ENCODE assay signal across 9 cellular contexts in genomic region chr7:12556139-12556792, GRCh38. TPM values are rescaled to one million over a fixed set of nuclear protein-coding genes. Genes with fewer than 3 reads are reported as not detected.
DNase-seq lines count a peak whose midpoint lies in the region; ATAC-seq and TF ChIP-seq lines count a peak whose summit lies in the region.
"Not testable (repeated sequence)": the region's sequence is repeated elsewhere in the genome, so short reads cannot be mapped to it uniquely, and the experiment has no call there.
"Had no signal": no experiment of that assay in that cellular context is flagged by ENCODE, and none has a peak within 500 bp of the region (broad histone marks: within the 10 kb centered on the region; RNA-seq: fewer than 3 reads in every experiment).

No MANE protein-coding gene starts in this region.

- H3K79me2 ChIP-seq in hepatocyte, result not testable (repeated sequence)

- not testable (repeated sequence) for H3K27me3 ChIP-seq in hepatocyte; thoracic aorta (replicated peaks; ENCODE audit: insufficient read depth)

- H3K27ac ChIP-seq in hepatocyte, result peak overlapping the region; percentile 82
- H3K27ac ChIP-seq in thoracic aorta, result not testable (repeated sequence)

- TF ChIP-seq CTCF in WTC11 (IDR thresholded peaks at IDR 0.05); MCF 10A (IDR thresholded peaks at IDR 0.05; ENCODE audit: unreplicated experiment); hepatocyte (IDR thresholded peaks at IDR 0.05; ENCODE audit: poor library complexity); mucosa of descending colon (IDR thresholded peaks at IDR 0.05); thoracic aorta (IDR thresholded peaks at IDR 0.05): not testable (repeated sequence)

- DNase-seq in WTC11 (ENCODE audit: low spot score); MCF 10A (ENCODE audit: unreplicated experiment); hepatocyte (ENCODE audit: low spot score); thoracic aorta (ENCODE audit: low spot score): not testable (repeated sequence)
- peak in 1 of 3 donors; percentile 53 for DNase-seq in mucosa of descending colon

- not testable (repeated sequence) for BruUV-seq in MCF 10A (replicated peaks; lab: Mats Ljungman, UMichigan)

- ATAC-seq in GM19395 (IDR thresholded peaks at IDR 0.05; ENCODE audit: unreplicated experiment), result peak; percentile 83
- ATAC-seq in HG02642 (IDR thresholded peaks at IDR 0.05; ENCODE audit: poor library complexity, unreplicated experiment), result peak; percentile 83
- peak; percentile 69 for ATAC-seq in HG03521 (IDR thresholded peaks at IDR 0.05; ENCODE audit: unreplicated experiment)
- ATAC-seq in WTC11; thoracic aorta (ENCODE audit: insufficient number of reproducible peaks, low FRiP score, low read depth): not testable (repeated sequence)
- peak; percentile 72 for ATAC-seq in mucosa of descending colon

- H3K4me3 Mint-ChIP-seq in WTC11; MCF 10A (ENCODE audit: unreplicated experiment): not testable (repeated sequence)

- not testable (repeated sequence) for H3K4me3 ChIP-seq in hepatocyte, mucosa of descending colon
- peak overlapping the region; percentile 23 for H3K4me3 ChIP-seq in thoracic aorta

- H3K36me3 ChIP-seq in hepatocyte (replicated peaks; ENCODE audit: insufficient read depth, low read depth); mucosa of descending colon (ENCODE audit: low read depth); thoracic aorta: not testable (repeated sequence)

- H4K20me1 ChIP-seq in hepatocyte (ENCODE audit: insufficient read depth, poor library complexity, severe bottlenecking), result not testable (repeated sequence)

- H3K9me3 ChIP-seq in hepatocyte (ENCODE audit: low read depth); mucosa of descending colon; thoracic aorta: not testable (repeated sequence)

- peaks cover 22% of the 10 kb centered on the region for H3K4me1 Mint-ChIP-seq in WTC11
- H3K4me1 Mint-ChIP-seq in MCF 10A (ENCODE audit: insufficient read depth, unreplicated experiment), result peaks cover 11% of the 10 kb centered on the region

- WGBS in hepatocyte (ENCODE audit: low lambda C conversion rate, missing lambda C conversion rate), result 98% methylated on average over 28 of the region's 60 CpGs

- POLR2A ChIA-PET in WTC11 (lab: Charles Lee), result not testable (repeated sequence)
- POLR2A ChIA-PET in MCF 10A (lab: Yijun Ruan, JAX), result interaction anchor here (2.2 kb wide), 1 partner anchor 11 kb away, joined by 9 read pairs; no protein-coding TSS in a partner anchor

- CTCF ChIA-PET in WTC11 (lab: Charles Lee), result interaction anchor here (1.3 kb wide), 1 partner anchor 37 kb away, joined by 6 read pairs; no protein-coding TSS in a partner anchor
- CTCF ChIA-PET in MCF 10A (lab: Yijun Ruan, JAX), result interaction anchor here (0.6 to 1.6 kb wide), 4 partner anchors 31 to 98 kb away, joined by 3 to 8 read pairs (median 4); no protein-coding TSS in a partner anchor

- H3K9me3 Mint-ChIP-seq in WTC11, result peaks cover 19% of the 10 kb centered on the region
- not testable (repeated sequence) for H3K9me3 Mint-ChIP-seq in MCF 10A (ENCODE audit: unreplicated experiment)

- not testable (repeated sequence) for H3K4me2 ChIP-seq in hepatocyte

- intact Hi-C loops in MCF 10A (cut with micrococcal nuclease); mucosa of descending colon (cut with DNase I, micrococcal nuclease): not testable (repeated sequence)

- not testable (repeated sequence) for H3K4me1 ChIP-seq in hepatocyte (ENCODE audit: insufficient read depth); mucosa of descending colon (ENCODE audit: low read depth); thoracic aorta (ENCODE audit: control insufficient read depth in 1 of 2, low read depth in 2 of 2)

- H2AFZ ChIP-seq in hepatocyte, result not testable (repeated sequence)

- H3K9me2 ChIP-seq in hepatocyte (replicated peaks; ENCODE audit: insufficient read depth), result not testable (repeated sequence)

- H3K27ac Mint-ChIP-seq in WTC11 (peak overlapping the region; percentile 36; the same call in 1 of the 2 replicates), MCF 10A (ENCODE audit: low read depth, unreplicated experiment) (peak overlapping the region; percentile 83)

- not testable (repeated sequence) for H3K36me3 Mint-ChIP-seq in WTC11; MCF 10A (ENCODE audit: insufficient read depth, unreplicated experiment)

- H3K27me3 Mint-ChIP-seq in WTC11 (ENCODE audit: low read depth); MCF 10A (ENCODE audit: insufficient read depth, unreplicated experiment): not testable (repeated sequence)

RNA-seq across cellular contexts. Expression of gene SCIN, which starts 14.3 kb away (rescaled TPM):
- total RNA-seq in WTC11 (2021), result 0.80 to 1.2 TPM (median 0.98 TPM) in 3 replicates
- total RNA-seq in MCF 10A (2022), result not detected in 2 replicates
- 3.7 and 6.7 TPM in 2 replicates for total RNA-seq in hepatocyte
- polyA plus RNA-seq in hepatocyte, result 4.4 and 6.3 TPM in 2 replicates
- 10 to 100 TPM; 25.1 to 86.6 (median 77.1) TPM for total RNA-seq in mucosa of descending colon
- 1 to 10 TPM in 1 of 2 donors, under 1 TPM in 1; 0.49 to 2.0 TPM for total RNA-seq in thoracic aorta
- total RNA-seq: OCI-LY7 had no signal
